Comparison of ENCODE assay signal across 12 cellular contexts in genomic region chr2:205719864-205720263, GRCh38. TPM values are rescaled to one million over a fixed set of nuclear protein-coding genes. Genes with fewer than 3 reads are reported as not detected.
DNase-seq lines count a peak whose midpoint lies in the region; ATAC-seq and TF ChIP-seq lines count a peak whose summit lies in the region.
"Had no signal": no experiment of that assay in that cellular context is flagged by ENCODE, and none has a peak within 500 bp of the region (broad histone marks: within the 10 kb centered on the region; RNA-seq: fewer than 3 reads in every experiment).

No MANE protein-coding gene starts in this region.

- H3K9ac ChIP-seq in IMR-90 (ENCODE audit: low read depth, low read length) (no peak overlapping the region), iPS-20b (ENCODE audit: low read depth, low read length) (peak overlapping the region; percentile 47; the same call in 1 of the 2 replicates)
- H3K9ac ChIP-seq: BLaER1 treated with 17β-estradiol and CSF1 and Interleukin-3, amounts not matched to agents 10 nM and 100 nM had no signal

- in situ Hi-C loops in IMR-90 (cut with MboI; ENCODE audit: low sequenced_read_pairs) = no loop called here

- BruUV-seq in IMR-90 (replicated peaks; lab: Mats Ljungman, UMichigan) = no TSS peak

- DNase-seq in IMR-90 (no peak), WERI-Rb-1 (no peak), stomach (no peak), SIG-M5 treated with dmso at 0.1 percent for 504 hours (lab: John Stamatoyannopoulos, UW; ENCODE audit: unreplicated experiment) (no peak), foreskin melanocyte (no peak)
- DNase-seq: NCI-H1417 treated with DMSO at 0.1 percent for 48 hours, NCI-H2081, Right ventricle myocardium superior had no signal

- H3K36me3 ChIP-seq in IMR-90 (ENCODE audit: control insufficient read depth, insufficient read depth, low read length) (peaks cover 39% of the 10 kb centered on the region), WERI-Rb-1 (peaks cover 18% of the 10 kb centered on the region), iPS-20b (ENCODE audit: insufficient read depth, low read depth, low read length) (peaks cover 35% of the 10 kb centered on the region), stomach (peaks cover 1 to 35% (median 25%) of the 10 kb centered on the region in 4 donors)

- no CpG with 5 or more reads among the region's 4 CpGs for WGBS in IMR-90 (ENCODE audit: extremely low coverage in 2 of 2, insufficient read length in 1 of 2), 2 experiments
- WGBS in stomach, 5 donors = 75 to 83% (median 76%) methylated on average over 4 of the region's 4 CpGs

- no peak overlapping the region for H4K5ac ChIP-seq in IMR-90 (ENCODE audit: low read depth, low read length)

- no peak for ATAC-seq in IMR-90 (ENCODE audit: low read depth)
- ATAC-seq in HG02884 (IDR thresholded peaks at IDR 0.05; ENCODE audit: unreplicated experiment) = no peak
- ATAC-seq: Panc1 had no signal

- no peak overlapping the region for H2AK9ac ChIP-seq in IMR-90 (replicated peaks; ENCODE audit: low read depth, low read length, poor library complexity)

- CTCF ChIA-PET in IMR-90 (lab: Yijun Ruan, JAX) = interaction anchor here (0.6 to 2.9 kb wide), 6 partner anchors 11 to 763 kb away, joined by 3 to 9 read pairs (median 4); no protein-coding TSS in a partner anchor

- H3K4me1 ChIP-seq in IMR-90 (ENCODE audit: control insufficient read depth, insufficient read depth, low read length) = peaks cover 11% of the 10 kb centered on the region
- peaks cover 38% of the 10 kb centered on the region for H3K4me1 ChIP-seq in iPS-20b (ENCODE audit: insufficient read depth, low read length)
- peaks cover 6 to 71% (median 39%) of the 10 kb centered on the region in 4 donors for H3K4me1 ChIP-seq in stomach

- H2AK5ac ChIP-seq in IMR-90 (ENCODE audit: low read depth, low read length) = 0 out of 2 replicates have a peak overlapping the region, but pooled peaks have one; percentile 63

- H2BK5ac ChIP-seq in IMR-90 (ENCODE audit: low read depth, low read length, poor library complexity, severe bottlenecking) = no peak overlapping the region

- no peak overlapping the region for H2AFZ ChIP-seq in IMR-90 (replicated peaks; ENCODE audit: low read length, poor library complexity)

- no peak overlapping the region for H3K4ac ChIP-seq in IMR-90 (ENCODE audit: low read depth, low read length)

- H3K9me1 ChIP-seq in IMR-90 (ENCODE audit: insufficient read depth, low read length) = peaks cover 13% of the 10 kb centered on the region

- POLR2A ChIA-PET in IMR-90 (lab: Charles Lee; ENCODE audit: unreplicated experiment) = no interaction called here

- no peaks in the 10 kb centered on the region for H4K20me1 ChIP-seq in IMR-90 (ENCODE audit: insufficient read depth, low read length)
- H4K20me1 ChIP-seq: BLaER1 treated with 17β-estradiol and CSF1 and Interleukin-3, amounts not matched to agents 10 nM and 100 nM had no signal

- no peak overlapping the region for H3K23ac ChIP-seq in IMR-90 (ENCODE audit: low read depth, low read length)

- H3K27ac ChIP-seq in IMR-90 (ENCODE audit: insufficient read depth, low read length) = no peak overlapping the region
- H3K27ac ChIP-seq in WERI-Rb-1 = peak overlapping the region; percentile 33
- no peak overlapping the region for H3K27ac ChIP-seq in iPS-20b (ENCODE audit: low read length)
- H3K27ac ChIP-seq in stomach = peak overlapping the region in 4 of 5 donors; percentile 10 to 87 (median 49)
- H3K27ac ChIP-seq: BLaER1 treated with 17β-estradiol and CSF1 and Interleukin-3, amounts not matched to agents 10 nM and 100 nM had no signal

- intact Hi-C loops in IMR-90 (cut with micrococcal nuclease) (no loop called here), stomach (cut with DNase I; ENCODE audit: low total_unique reads) (no loop called here)

- H3K4me2 ChIP-seq in IMR-90 (ENCODE audit: low read depth, low read length) = no peak overlapping the region

- H3K79me1 ChIP-seq in IMR-90 (ENCODE audit: low read depth in 1 of 2, low read length in 2 of 2) = peaks cover 4 to 16% of the 10 kb centered on the region in 2 experiments; a peak in 3 of 4 replicates

- H3K27me3 ChIP-seq in IMR-90 (ENCODE audit: control insufficient read depth, insufficient read depth, low read length) (no peaks in the 10 kb centered on the region), WERI-Rb-1 (ENCODE audit: insufficient read depth, low read depth, severe bottlenecking) (no peaks in the 10 kb centered on the region), iPS-20b (ENCODE audit: insufficient read depth, low read length) (no peaks in the 10 kb centered on the region), stomach (no peaks in the 10 kb centered on the region)

- no peak overlapping the region for H3K56ac ChIP-seq in IMR-90 (ENCODE audit: extremely low read depth, insufficient read depth, low read length)

- no peak overlapping the region for H2BK120ac ChIP-seq in IMR-90 (ENCODE audit: low read depth, low read length)

- dilution Hi-C loops in IMR-90 (cut with HindIII; ENCODE audit: low sequenced_read_pairs, unreplicated experiment) = no loop called here

- H3K9me3 ChIP-seq in IMR-90 (ENCODE audit: control insufficient read depth, insufficient read depth, low read length) (no peaks in the 10 kb centered on the region), WERI-Rb-1 (ENCODE audit: severe bottlenecking) (no peaks in the 10 kb centered on the region), iPS-20b (ENCODE audit: insufficient read depth, low read depth, low read length) (no peaks in the 10 kb centered on the region), stomach (no peaks in the 10 kb centered on the region)
- H3K9me3 ChIP-seq: BLaER1 treated with 17β-estradiol and CSF1 and Interleukin-3, amounts not matched to agents 10 nM and 100 nM had no signal

- no peak overlapping the region for H2BK15ac ChIP-seq in IMR-90 (ENCODE audit: low read depth, low read length)

- no peak for TF ChIP-seq EP300 in stomach (IDR thresholded peaks at IDR 0.05)

- no peak overlapping the region for H4K8ac ChIP-seq in IMR-90 (ENCODE audit: low read depth in 2 of 2, low read length in 2 of 2)

- no peak overlapping the region for H4K91ac ChIP-seq in IMR-90 (ENCODE audit: insufficient read depth, low read depth, low read length)

- no peak overlapping the region for H3K18ac ChIP-seq in IMR-90 (ENCODE audit: low read depth, low read length)

- H3K14ac ChIP-seq in IMR-90 (replicated peaks; ENCODE audit: low read depth, low read length) = no peak overlapping the region

- TF ChIP-seq CTCF in IMR-90 (conservative IDR thresholded peaks at IDR 0.05; ENCODE audit: low read depth, low read length) (no peak), WERI-Rb-1 (IDR thresholded peaks at IDR 0.05; ENCODE audit: low read depth, low read length) (no peak), stomach (IDR thresholded peaks at IDR 0.05) (no peak)

- no peak overlapping the region for H2BK20ac ChIP-seq in IMR-90 (ENCODE audit: low read depth, low read length)

- TF ChIP-seq RAD21 in IMR-90 (IDR thresholded peaks at IDR 0.05; ENCODE audit: low read length) = no peak

- TF ChIP-seq POLR2A in IMR-90 (IDR thresholded peaks at IDR 0.05; ENCODE audit: low read depth, low read length) = no peak
- no peak for TF ChIP-seq POLR2A in stomach (IDR thresholded peaks at IDR 0.05)

- H3K4me3 ChIP-seq in IMR-90 (ENCODE audit: insufficient read depth, low read depth, low read length) = no peak overlapping the region
- H3K4me3 ChIP-seq in WERI-Rb-1 (ENCODE audit: low read depth, low read length) = no peak overlapping the region
- H3K4me3 ChIP-seq in iPS-20b (ENCODE audit: low read length) = peak overlapping the region; percentile 7; the same call in 1 of the 2 replicates
- H3K4me3 ChIP-seq in stomach = no peak overlapping the region
- H3K4me3 ChIP-seq: BLaER1 treated with 17β-estradiol and CSF1 and Interleukin-3, amounts not matched to agents 10 nM and 100 nM had no signal

TF ChIP-seq in IMR-90, 13 proteins besides CTCF, POLR2A, EP300 and RAD21:
- no peak for TF ChIP-seq MAZ (IDR thresholded peaks at IDR 0.05; ENCODE audit: borderline replicate concordance, low read depth, low read length)
- no peak for TF ChIP-seq CHD1 (IDR thresholded peaks at IDR 0.05; ENCODE audit: low read depth, low read length)
- TF ChIP-seq RCOR1 (IDR thresholded peaks at IDR 0.05; ENCODE audit: insufficient replicate concordance, low read length) = no peak
- no peak for TF ChIP-seq MXI1 (IDR thresholded peaks at IDR 0.05; ENCODE audit: borderline replicate concordance, low read depth, low read length)
- no peak for TF ChIP-seq SMC3 (IDR thresholded peaks at IDR 0.05; ENCODE audit: low read depth, low read length)

RNA-seq across cellular contexts. Expression of gene NRP2, which starts 37.6 kb away (rescaled TPM):
- total RNA-seq in IMR-90 (2012; rRNA removed) (43.3 and 46.4 TPM in 2 replicates), stomach (100 to 1,000 TPM in 2 of 5 donors, 10 to 100 TPM in 3; 21.0 to 166 (median 56.9) TPM)
- polyA plus RNA-seq in IMR-90 (2012; rRNA removed) (45.2 and 51.3 TPM in 2 replicates), stomach (10 to 100 TPM in 1 of 3 donors, 1 to 10 TPM in 1, under 1 TPM in 1; 0.92 to 13.2 (median 2.9) TPM)
- polyA plus RNA-seq in IMR-90 (2012; cell fraction: cytosol; rRNA removed) = 40.6 and 48.8 TPM in 2 replicates
- polyA plus RNA-seq in IMR-90 (2012; cell fraction: nucleus; rRNA removed; ENCODE audit: low replicate concordance) = 27.6 and 54.4 TPM in 2 replicates

Comparison
In these comparisons a context has a peak if more than half of its experiments do, and no peak if none do; other contexts are left out.
1. H3K27ac ChIP-seq: peak in WERI-Rb-1 (single experiment) and stomach (4 of 5); none in IMR-90 (single experiment) and iPS-20b (single experiment).